18 cellular contexts compared by ENCODE assay signal in genomic region chr7:101633516-101633915, GRCh38. TPM values are rescaled to one million over a fixed set of nuclear protein-coding genes. Genes with fewer than 3 reads are reported as not detected.
"Had no signal": no experiment of that assay in that cellular context is flagged by ENCODE, and none has a peak within 500 bp of the region (broad histone marks: within the 10 kb centered on the region; RNA-seq: fewer than 3 reads in every experiment).

No MANE protein-coding gene starts in this region.

- H3K27ac Mint-ChIP-seq: activated CD4-positive, alpha-beta memory T cell treated with anti-CD3 and anti-CD28 coated beads for 36 hours; activated naive CD8-positive, alpha-beta T cell treated with anti-CD3 and anti-CD28 coated beads, Interleukin-2, amount 10 ng/mL, durations not matched to agents 7 days and 5 days; natural killer cell; T-helper 2 cell treated with Interferon-gamma antibody and Interleukin-4, amounts not matched to agents 5 μg/mL and 100 μg/mL, for 36 hours had no signal

- H3K9me3 ChIP-seq: thyroid gland had no signal

- DNase-seq: activated CD4-positive, alpha-beta memory T cell treated with anti-CD3 and anti-CD28 coated beads for 36 hours; activated CD4-positive, alpha-beta T cell treated with anti-CD3 and anti-CD28 coated beads for 1 hour; activated gamma-delta T cell; activated naive CD8-positive, alpha-beta T cell treated with anti-CD3 and anti-CD28 coated beads, Interleukin-2, amount 10 ng/mL, durations not matched to agents 7 days and 5 days; activated T-cell treated with anti-CD3 and anti-CD28 coated beads, Interleukin-2, amount 50 U/mL, for 48 hours; cortex of kidney; effector memory CD4-positive, alpha-beta T cell; hypothalamus; left colon; mammary epithelial cell; natural killer cell; occipital lobe; thyroid gland had no signal

- H3K36me3 Mint-ChIP-seq: activated CD4-positive, alpha-beta memory T cell treated with anti-CD3 and anti-CD28 coated beads for 36 hours; activated naive CD8-positive, alpha-beta T cell treated with anti-CD3 and anti-CD28 coated beads, Interleukin-2, amount 10 ng/mL, durations not matched to agents 7 days and 5 days; natural killer cell had no signal

- H3K4me3 ChIP-seq: cardiac muscle cell, skin epidermis, thyroid gland had no signal

- H3K27me3 Mint-ChIP-seq: activated CD4-positive, alpha-beta memory T cell treated with anti-CD3 and anti-CD28 coated beads for 36 hours had no signal

- H3K4me3 Mint-ChIP-seq: activated CD4-positive, alpha-beta memory T cell treated with anti-CD3 and anti-CD28 coated beads for 36 hours; activated naive CD8-positive, alpha-beta T cell treated with anti-CD3 and anti-CD28 coated beads, Interleukin-2, amount 10 ng/mL, durations not matched to agents 7 days and 5 days; natural killer cell; T-helper 2 cell treated with Interferon-gamma antibody and Interleukin-4, amounts not matched to agents 5 μg/mL and 100 μg/mL, for 36 hours had no signal

- H3K36me3 ChIP-seq: cardiac muscle cell, thyroid gland had no signal

- H3K27me3 ChIP-seq: cardiac muscle cell, thyroid gland had no signal

- H3K4me1 Mint-ChIP-seq: activated naive CD8-positive, alpha-beta T cell treated with anti-CD3 and anti-CD28 coated beads, Interleukin-2, amount 10 ng/mL, durations not matched to agents 7 days and 5 days had no signal

- H3K9me3 Mint-ChIP-seq: activated naive CD8-positive, alpha-beta T cell treated with anti-CD3 and anti-CD28 coated beads, Interleukin-2, amount 10 ng/mL, durations not matched to agents 7 days and 5 days; natural killer cell; T-helper 2 cell treated with Interferon-gamma antibody and Interleukin-4, amounts not matched to agents 5 μg/mL and 100 μg/mL, for 36 hours had no signal

- H3K27ac ChIP-seq: cardiac muscle cell, epithelial cell of prostate, skin epidermis, thyroid gland had no signal

RNA-seq across cellular contexts. Expression of gene MYL10, which starts 4.4 kb away (rescaled TPM):
- total RNA-seq: activated CD4-positive, alpha-beta memory T cell treated with anti-CD3 and anti-CD28 coated beads for 36 hours; activated naive CD8-positive, alpha-beta T cell treated with anti-CD3 and anti-CD28 coated beads, Interleukin-2, amount 10 ng/mL, durations not matched to agents 7 days and 5 days; cardiac muscle cell; left colon; mammary epithelial cell; mononuclear cell; natural killer cell; occipital lobe; thyroid gland had no signal
